ENCODE assay signal across 1 cellular context in the genomic region with DNA sequence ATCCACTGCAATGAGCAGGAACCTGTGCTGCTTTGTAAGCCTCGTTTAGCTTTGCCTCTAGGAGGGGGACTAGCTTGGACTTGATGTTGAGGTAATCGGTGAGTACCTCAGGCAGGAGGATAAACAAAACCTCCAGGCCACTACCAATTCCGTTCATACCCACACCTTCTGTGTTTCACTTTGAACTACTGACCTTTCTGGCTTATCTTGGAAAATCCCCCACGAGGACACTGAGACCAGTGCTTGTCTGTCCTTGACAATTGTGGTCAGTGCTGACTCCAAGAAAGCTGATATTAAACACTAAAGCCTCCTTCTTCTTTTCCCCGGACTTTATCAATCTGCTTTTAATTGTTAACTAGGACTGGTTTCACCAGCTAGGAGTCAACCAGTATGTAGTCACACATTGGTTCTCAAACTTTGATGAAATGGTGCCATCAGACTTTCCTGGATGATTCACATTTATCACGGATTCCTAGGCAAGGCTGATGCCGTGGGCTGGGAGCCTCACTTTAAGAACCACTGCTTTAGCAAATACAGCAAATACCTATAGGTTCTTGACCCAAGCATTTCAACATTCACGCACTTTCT.
A peak's percentile ranks its signal among the peaks of the same experiment; 100 is the strongest.
TF ChIP-seq lines count a peak whose summit lies in the region.

No MANE protein-coding gene starts in this region.

TF ChIP-seq in HepG2, 621 proteins besides CTCF, POLR2A, EP300 and RAD21 (continued from another document and continues in another):
- TF ChIP-seq, protein P1, sequence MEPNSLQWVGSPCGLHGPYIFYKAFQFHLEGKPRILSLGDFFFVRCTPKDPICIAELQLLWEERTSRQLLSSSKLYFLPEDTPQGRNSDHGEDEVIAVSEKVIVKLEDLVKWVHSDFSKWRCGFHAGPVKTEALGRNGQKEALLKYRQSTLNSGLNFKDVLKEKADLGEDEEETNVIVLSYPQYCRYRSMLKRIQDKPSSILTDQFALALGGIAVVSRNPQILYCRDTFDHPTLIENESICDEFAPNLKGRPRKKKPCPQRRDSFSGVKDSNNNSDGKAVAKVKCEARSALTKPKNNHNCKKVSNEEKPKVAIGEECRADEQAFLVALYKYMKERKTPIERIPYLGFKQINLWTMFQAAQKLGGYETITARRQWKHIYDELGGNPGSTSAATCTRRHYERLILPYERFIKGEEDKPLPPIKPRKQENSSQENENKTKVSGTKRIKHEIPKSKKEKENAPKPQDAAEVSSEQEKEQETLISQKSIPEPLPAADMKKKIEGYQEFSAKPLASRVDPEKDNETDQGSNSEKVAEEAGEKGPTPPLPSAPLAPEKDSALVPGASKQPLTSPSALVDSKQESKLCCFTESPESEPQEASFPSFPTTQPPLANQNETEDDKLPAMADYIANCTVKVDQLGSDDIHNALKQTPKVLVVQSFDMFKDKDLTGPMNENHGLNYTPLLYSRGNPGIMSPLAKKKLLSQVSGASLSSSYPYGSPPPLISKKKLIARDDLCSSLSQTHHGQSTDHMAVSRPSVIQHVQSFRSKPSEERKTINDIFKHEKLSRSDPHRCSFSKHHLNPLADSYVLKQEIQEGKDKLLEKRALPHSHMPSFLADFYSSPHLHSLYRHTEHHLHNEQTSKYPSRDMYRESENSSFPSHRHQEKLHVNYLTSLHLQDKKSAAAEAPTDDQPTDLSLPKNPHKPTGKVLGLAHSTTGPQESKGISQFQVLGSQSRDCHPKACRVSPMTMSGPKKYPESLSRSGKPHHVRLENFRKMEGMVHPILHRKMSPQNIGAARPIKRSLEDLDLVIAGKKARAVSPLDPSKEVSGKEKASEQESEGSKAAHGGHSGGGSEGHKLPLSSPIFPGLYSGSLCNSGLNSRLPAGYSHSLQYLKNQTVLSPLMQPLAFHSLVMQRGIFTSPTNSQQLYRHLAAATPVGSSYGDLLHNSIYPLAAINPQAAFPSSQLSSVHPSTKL (CRISPR knock-in tag; IDR thresholded peaks at IDR 0.05) = peak; percentile 61
- TF ChIP-seq, protein P2, sequence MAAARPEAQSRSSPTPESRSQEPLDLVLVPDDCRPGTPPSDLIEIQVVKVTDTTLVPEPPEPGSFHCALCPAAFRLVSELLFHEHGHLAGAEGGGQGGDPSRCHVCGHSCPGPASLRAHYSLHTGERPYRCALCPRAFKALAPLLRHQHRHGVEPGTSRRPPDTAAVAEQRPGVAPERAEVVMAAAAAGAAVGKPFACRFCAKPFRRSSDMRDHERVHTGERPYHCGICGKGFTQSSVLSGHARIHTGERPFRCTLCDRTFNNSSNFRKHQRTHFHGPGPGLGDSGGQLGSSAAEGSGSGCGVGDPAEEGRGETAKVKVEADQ (CRISPR knock-in tag; IDR thresholded peaks at IDR 0.05; ENCODE audit: borderline replicate concordance) = no peak
- TF ChIP-seq SMAD1 (CRISPR knock-in tag; IDR thresholded peaks at IDR 0.05; ENCODE audit: borderline replicate concordance, low read depth) = no peak
- no peak for TF ChIP-seq SNAPC2 (CRISPR knock-in tag; IDR thresholded peaks at IDR 0.05)
- TF ChIP-seq SIX4 (CRISPR knock-in tag; IDR thresholded peaks at IDR 0.05) = no peak
- no peak for TF ChIP-seq NFIC (IDR thresholded peaks at IDR 0.05; ENCODE audit: low read length)
- TF ChIP-seq, protein P3, sequence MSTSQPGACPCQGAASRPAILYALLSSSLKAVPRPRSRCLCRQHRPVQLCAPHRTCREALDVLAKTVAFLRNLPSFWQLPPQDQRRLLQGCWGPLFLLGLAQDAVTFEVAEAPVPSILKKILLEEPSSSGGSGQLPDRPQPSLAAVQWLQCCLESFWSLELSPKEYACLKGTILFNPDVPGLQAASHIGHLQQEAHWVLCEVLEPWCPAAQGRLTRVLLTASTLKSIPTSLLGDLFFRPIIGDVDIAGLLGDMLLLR (CRISPR knock-in tag; IDR thresholded peaks at IDR 0.05) = no peak
- TF ChIP-seq RELA (CRISPR knock-in tag; IDR thresholded peaks at IDR 0.05) = peak; percentile 72; the same call in 1 of the 2 replicates
- no peak for TF ChIP-seq GABPA (IDR thresholded peaks at IDR 0.05; ENCODE audit: low read depth, low read length)
- TF ChIP-seq GABPA (CRISPR knock-in tag; IDR thresholded peaks at IDR 0.05; ENCODE audit: low read depth) = no peak
- peak; percentile 9; the same call in 1 of the 2 replicates for TF ChIP-seq HNF4A (CRISPR knock-in tag; IDR thresholded peaks at IDR 0.05)
- TF ChIP-seq, protein P4, sequence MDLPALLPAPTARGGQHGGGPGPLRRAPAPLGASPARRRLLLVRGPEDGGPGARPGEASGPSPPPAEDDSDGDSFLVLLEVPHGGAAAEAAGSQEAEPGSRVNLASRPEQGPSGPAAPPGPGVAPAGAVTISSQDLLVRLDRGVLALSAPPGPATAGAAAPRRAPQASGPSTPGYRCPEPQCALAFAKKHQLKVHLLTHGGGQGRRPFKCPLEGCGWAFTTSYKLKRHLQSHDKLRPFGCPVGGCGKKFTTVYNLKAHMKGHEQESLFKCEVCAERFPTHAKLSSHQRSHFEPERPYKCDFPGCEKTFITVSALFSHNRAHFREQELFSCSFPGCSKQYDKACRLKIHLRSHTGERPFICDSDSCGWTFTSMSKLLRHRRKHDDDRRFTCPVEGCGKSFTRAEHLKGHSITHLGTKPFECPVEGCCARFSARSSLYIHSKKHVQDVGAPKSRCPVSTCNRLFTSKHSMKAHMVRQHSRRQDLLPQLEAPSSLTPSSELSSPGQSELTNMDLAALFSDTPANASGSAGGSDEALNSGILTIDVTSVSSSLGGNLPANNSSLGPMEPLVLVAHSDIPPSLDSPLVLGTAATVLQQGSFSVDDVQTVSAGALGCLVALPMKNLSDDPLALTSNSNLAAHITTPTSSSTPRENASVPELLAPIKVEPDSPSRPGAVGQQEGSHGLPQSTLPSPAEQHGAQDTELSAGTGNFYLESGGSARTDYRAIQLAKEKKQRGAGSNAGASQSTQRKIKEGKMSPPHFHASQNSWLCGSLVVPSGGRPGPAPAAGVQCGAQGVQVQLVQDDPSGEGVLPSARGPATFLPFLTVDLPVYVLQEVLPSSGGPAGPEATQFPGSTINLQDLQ (CRISPR knock-in tag; IDR thresholded peaks at IDR 0.05) = no peak
- no peak for TF ChIP-seq ZNF75D (CRISPR knock-in tag; IDR thresholded peaks at IDR 0.05; ENCODE audit: borderline replicate concordance)
- TF ChIP-seq, protein P5, sequence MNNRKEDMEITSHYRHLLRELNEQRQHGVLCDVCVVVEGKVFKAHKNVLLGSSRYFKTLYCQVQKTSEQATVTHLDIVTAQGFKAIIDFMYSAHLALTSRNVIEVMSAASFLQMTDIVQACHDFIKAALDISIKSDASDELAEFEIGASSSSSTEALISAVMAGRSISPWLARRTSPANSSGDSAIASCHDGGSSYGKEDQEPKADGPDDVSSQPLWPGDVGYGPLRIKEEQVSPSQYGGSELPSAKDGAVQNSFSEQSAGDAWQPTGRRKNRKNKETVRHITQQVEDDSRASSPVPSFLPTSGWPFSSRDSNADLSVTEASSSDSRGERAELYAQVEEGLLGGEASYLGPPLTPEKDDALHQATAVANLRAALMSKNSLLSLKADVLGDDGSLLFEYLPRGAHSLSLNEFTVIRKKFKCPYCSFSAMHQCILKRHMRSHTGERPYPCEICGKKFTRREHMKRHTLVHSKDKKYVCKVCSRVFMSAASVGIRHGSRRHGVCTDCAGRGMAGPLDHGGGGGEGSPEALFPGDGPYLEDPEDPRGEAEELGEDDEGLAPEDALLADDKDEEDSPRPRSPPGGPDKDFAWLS (CRISPR knock-in tag; IDR thresholded peaks at IDR 0.05; ENCODE audit: borderline replicate concordance) = no peak
- no peak for TF ChIP-seq NONO (IDR thresholded peaks at IDR 0.05)
- no peak for TF ChIP-seq NONO (CRISPR knock-in tag; conservative IDR thresholded peaks at IDR 0.05)
- no peak for TF ChIP-seq ZNF615 (CRISPR knock-in tag; IDR thresholded peaks at IDR 0.05; ENCODE audit: borderline replicate concordance)
- TF ChIP-seq RARA (CRISPR knock-in tag; IDR thresholded peaks at IDR 0.05) = peak; percentile 80
- no peak for TF ChIP-seq KLF15 (CRISPR knock-in tag; IDR thresholded peaks at IDR 0.05; ENCODE audit: borderline replicate concordance)
- TF ChIP-seq ZFP36 (IDR thresholded peaks at IDR 0.05; ENCODE audit: borderline replicate concordance, low read depth, low read length, partially characterized antibody) = no peak
- peak; percentile 22; the same call in 1 of the 2 replicates for TF ChIP-seq TBX2 (CRISPR knock-in tag; IDR thresholded peaks at IDR 0.05; ENCODE audit: borderline replicate concordance)
- TF ChIP-seq, protein P6, sequence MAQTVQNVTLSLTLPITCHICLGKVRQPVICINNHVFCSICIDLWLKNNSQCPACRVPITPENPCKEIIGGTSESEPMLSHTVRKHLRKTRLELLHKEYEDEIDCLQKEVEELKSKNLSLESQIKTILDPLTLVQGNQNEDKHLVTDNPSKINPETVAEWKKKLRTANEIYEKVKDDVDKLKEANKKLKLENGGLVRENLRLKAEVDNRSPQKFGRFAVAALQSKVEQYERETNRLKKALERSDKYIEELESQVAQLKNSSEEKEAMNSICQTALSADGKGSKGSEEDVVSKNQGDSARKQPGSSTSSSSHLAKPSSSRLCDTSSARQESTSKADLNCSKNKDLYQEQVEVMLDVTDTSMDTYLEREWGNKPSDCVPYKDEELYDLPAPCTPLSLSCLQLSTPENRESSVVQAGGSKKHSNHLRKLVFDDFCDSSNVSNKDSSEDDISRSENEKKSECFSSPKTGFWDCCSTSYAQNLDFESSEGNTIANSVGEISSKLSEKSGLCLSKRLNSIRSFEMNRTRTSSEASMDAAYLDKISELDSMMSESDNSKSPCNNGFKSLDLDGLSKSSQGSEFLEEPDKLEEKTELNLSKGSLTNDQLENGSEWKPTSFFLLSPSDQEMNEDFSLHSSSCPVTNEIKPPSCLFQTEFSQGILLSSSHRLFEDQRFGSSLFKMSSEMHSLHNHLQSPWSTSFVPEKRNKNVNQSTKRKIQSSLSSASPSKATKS (CRISPR knock-in tag; IDR thresholded peaks at IDR 0.05) = no peak
- TF ChIP-seq RFXANK (CRISPR knock-in tag; IDR thresholded peaks at IDR 0.05) = no peak
- TF ChIP-seq GATA4 (IDR thresholded peaks at IDR 0.05; ENCODE audit: borderline replicate concordance, low read depth) = no peak
- no peak for TF ChIP-seq TAF1 (CRISPR knock-in tag; IDR thresholded peaks at IDR 0.05)
- no peak for TF ChIP-seq ZNF570 (CRISPR knock-in tag; IDR thresholded peaks at IDR 0.05; ENCODE audit: borderline replicate concordance)
- no peak for TF ChIP-seq ELF4 (CRISPR knock-in tag; IDR thresholded peaks at IDR 0.05; ENCODE audit: borderline replicate concordance)
- TF ChIP-seq U2AF2 (IDR thresholded peaks at IDR 0.05; ENCODE audit: low read depth, low read length) = no peak
- no peak for TF ChIP-seq NPAS2 (CRISPR knock-in tag; IDR thresholded peaks at IDR 0.05; ENCODE audit: borderline replicate concordance)
- no peak for TF ChIP-seq ZNF326 (CRISPR knock-in tag; IDR thresholded peaks at IDR 0.05; ENCODE audit: borderline replicate concordance)
- 0 out of 2 replicates have a peak, but pooled peaks have one; percentile 33 for TF ChIP-seq FOXO1 (CRISPR knock-in tag; IDR thresholded peaks at IDR 0.05)
- TF ChIP-seq CHD2 (IDR thresholded peaks at IDR 0.05; ENCODE audit: low read depth, low read length) = no peak
- TF ChIP-seq RFX1 (IDR thresholded peaks at IDR 0.05) = no peak
- TF ChIP-seq, protein P7, sequence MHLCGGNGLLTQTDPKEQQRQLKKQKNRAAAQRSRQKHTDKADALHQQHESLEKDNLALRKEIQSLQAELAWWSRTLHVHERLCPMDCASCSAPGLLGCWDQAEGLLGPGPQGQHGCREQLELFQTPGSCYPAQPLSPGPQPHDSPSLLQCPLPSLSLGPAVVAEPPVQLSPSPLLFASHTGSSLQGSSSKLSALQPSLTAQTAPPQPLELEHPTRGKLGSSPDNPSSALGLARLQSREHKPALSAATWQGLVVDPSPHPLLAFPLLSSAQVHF (CRISPR knock-in tag; IDR thresholded peaks at IDR 0.05) = no peak
- TF ChIP-seq ZFYVE20 (CRISPR knock-in tag; IDR thresholded peaks at IDR 0.05; ENCODE audit: borderline replicate concordance, low read depth) = no peak
- peak; percentile 48; the same call in 1 of the 2 replicates for TF ChIP-seq NCOA2 (CRISPR knock-in tag; IDR thresholded peaks at IDR 0.05)
- no peak for TF ChIP-seq ERF (CRISPR knock-in tag; IDR thresholded peaks at IDR 0.05)
- TF ChIP-seq KAT7 (CRISPR knock-in tag; IDR thresholded peaks at IDR 0.05; ENCODE audit: borderline replicate concordance) = no peak
- no peak for TF ChIP-seq KMT2B (CRISPR knock-in tag; IDR thresholded peaks at IDR 0.05)
- no peak for TF ChIP-seq TCF7L2 (IDR thresholded peaks at IDR 0.05; ENCODE audit: low read depth, low read length)
- TF ChIP-seq, protein P8, sequence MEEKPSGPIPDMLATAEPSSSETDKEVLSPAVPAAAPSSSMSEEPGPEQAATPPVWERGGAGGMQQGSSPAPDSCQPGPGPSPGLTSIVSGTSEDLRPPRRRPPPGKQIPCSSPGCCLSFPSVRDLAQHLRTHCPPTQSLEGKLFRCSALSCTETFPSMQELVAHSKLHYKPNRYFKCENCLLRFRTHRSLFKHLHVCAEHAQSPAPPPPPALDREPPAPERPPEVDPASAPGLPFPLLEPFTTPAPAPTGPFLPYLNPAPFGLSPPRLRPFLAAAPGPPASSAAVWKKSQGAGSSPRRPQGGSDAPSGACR (CRISPR knock-in tag; IDR thresholded peaks at IDR 0.05) = no peak
- TF ChIP-seq PHF20 (CRISPR knock-in tag; IDR thresholded peaks at IDR 0.05) = no peak
- TF ChIP-seq ZNF552 (CRISPR knock-in tag; IDR thresholded peaks at IDR 0.05; ENCODE audit: borderline replicate concordance) = no peak
- TF ChIP-seq NFKB2 (CRISPR knock-in tag; IDR thresholded peaks at IDR 0.05; ENCODE audit: borderline replicate concordance) = no peak
